ENCODE assay signal across 8 cellular contexts in the genomic region with DNA sequence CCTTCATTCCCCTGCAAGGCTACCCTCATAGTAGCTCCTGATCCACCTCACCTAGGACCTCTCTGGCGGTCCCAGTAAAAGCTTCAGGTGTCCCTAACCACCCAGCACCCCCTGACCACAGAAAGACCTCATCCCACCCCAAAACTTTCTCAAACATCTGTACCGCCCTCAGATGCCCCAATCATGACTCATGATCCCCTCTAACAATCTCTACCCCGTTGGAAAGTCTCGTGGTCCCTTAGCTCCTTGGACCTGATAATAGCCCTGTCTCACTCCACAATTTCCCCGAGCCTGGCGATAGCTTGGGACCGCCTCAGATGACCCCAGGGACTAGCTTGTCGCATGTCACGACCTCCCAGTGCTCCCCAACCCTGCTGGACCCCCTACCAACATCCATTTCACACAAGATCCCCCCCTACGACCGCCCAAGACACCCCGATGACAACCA. TPM values are rescaled to one million over a fixed set of nuclear protein-coding genes. Genes with fewer than 3 reads are reported as not detected.
DNase-seq lines count a peak whose midpoint lies in the region; ATAC-seq and TF ChIP-seq lines count a peak whose summit lies in the region.

No MANE protein-coding gene starts in this region.

- peak overlapping the region; percentile 100 for H3K4me3 ChIP-seq in AG10803 (ENCODE audit: low read length)
- peak overlapping the region; percentile 96 for H3K4me3 ChIP-seq in HUES48 (ENCODE audit: low read depth, low read length)
- H3K4me3 ChIP-seq in ascending aorta, result peak overlapping the region; percentile 98 to 99
- peak overlapping the region; percentile 80 to 95 for H3K4me3 ChIP-seq in left lung
- peak overlapping the region; percentile 75 for H3K4me3 ChIP-seq in thymus (ENCODE audit: low read length)

- H3K27me3 ChIP-seq in HUES48 (ENCODE audit: control insufficient read depth, insufficient read depth, low read length) (no peaks in the 10 kb centered on the region), ascending aorta (no peaks in the 10 kb centered on the region), left lung (no peaks in the 10 kb centered on the region), thymus (ENCODE audit: control insufficient read depth, insufficient read depth) (no peaks in the 10 kb centered on the region)

- H3K27ac ChIP-seq in HUES48 (ENCODE audit: low read depth, low read length) (peak overlapping the region; percentile 97), ascending aorta (peak overlapping the region; percentile 63 to 93), left lung (peak overlapping the region; percentile 85 to 92), thymus (ENCODE audit: low read depth) (peak overlapping the region; percentile 95)

- intact Hi-C loops in ascending aorta (cut with DNase I), result loop anchor here (1.0 to 10.0 kb wide), 6 partner anchors 99 to 842 kb away; a partner anchor contains a TSS
- intact Hi-C loops in left lung (cut with DNase I), result no loop called here

- WGBS in thymus, result 1% methylated on average over 12 of the region's 12 CpGs

- ATAC-seq in left lung (no peak), GM18505 (IDR thresholded peaks at IDR 0.05; ENCODE audit: unreplicated experiment) (no peak)

- DNase-seq in AG10803 (ENCODE audit: low read depth) (peak; percentile 60), ascending aorta (ENCODE audit: low spot score in 2 of 2) (no peak), left lung (peak in 1 of 2 donors; percentile 50), T-helper 9 cell (no peak), cerebellar cortex (ENCODE audit: low spot score) (no peak)

- H3K4me1 ChIP-seq in HUES48 (ENCODE audit: control insufficient read depth, insufficient read depth, low read length), result no peaks in the 10 kb centered on the region
- H3K4me1 ChIP-seq in ascending aorta, result peaks cover 5 to 25% of the 10 kb centered on the region in 2 donors
- peaks cover 15 to 36% of the 10 kb centered on the region in 2 donors for H3K4me1 ChIP-seq in left lung
- peaks cover 16% of the 10 kb centered on the region for H3K4me1 ChIP-seq in thymus (ENCODE audit: control insufficient read depth, insufficient read depth, low read length)

- H3K36me3 ChIP-seq in HUES48 (ENCODE audit: control insufficient read depth, insufficient read depth, low read length) (peaks cover 6% of the 10 kb centered on the region; the same call in 1 of the 2 replicates), ascending aorta (peaks cover 0 to 4% of the 10 kb centered on the region in 2 donors), left lung (peaks cover 0 to 12% of the 10 kb centered on the region in 2 donors), thymus (ENCODE audit: control insufficient read depth, insufficient read depth) (peaks cover 7% of the 10 kb centered on the region)

- TF ChIP-seq POLR2A in GM18505 (IDR thresholded peaks at IDR 0.05; ENCODE audit: borderline replicate concordance, extremely low read depth, insufficient read depth, insufficient read length), result no peak

- H3K9me3 ChIP-seq in HUES48 (ENCODE audit: control insufficient read depth, insufficient read depth, low read length) (no peaks in the 10 kb centered on the region), ascending aorta (no peaks in the 10 kb centered on the region), left lung (no peaks in the 10 kb centered on the region), thymus (ENCODE audit: control insufficient read depth) (no peaks in the 10 kb centered on the region)

- peak overlapping the region; percentile 96 for H3K9ac ChIP-seq in HUES48 (ENCODE audit: low read depth, low read length)

- TF ChIP-seq CTCF in AG10803 (conservative IDR thresholded peaks at IDR 0.05; ENCODE audit: low read length) (no peak), ascending aorta (IDR thresholded peaks at IDR 0.05) (no peak), left lung (IDR thresholded peaks at IDR 0.05) (no peak)

RNA-seq across cellular contexts. Expression of a gene that starts 0.5 kb away (rescaled TPM):
- total RNA-seq in ascending aorta (205 TPM), left lung (100 to 1,000 TPM; 163 to 190 TPM)
- polyA plus RNA-seq in thymus, result 292 TPM

RNA-seq across cellular contexts. Expression of a gene that starts 1.6 kb away (rescaled TPM):
- total RNA-seq in ascending aorta (15.2 TPM), left lung (1 to 10 TPM; 5.0 to 6.6 TPM)
- polyA plus RNA-seq in thymus, result 10.8 TPM

RNA-seq across cellular contexts. Expression of a gene that starts 11.0 kb away (rescaled TPM):
- total RNA-seq in ascending aorta, result 8.1 TPM
- 10 to 100 TPM in 1 of 2 donors, 1 to 10 TPM in 1; 8.8 to 40.9 TPM for total RNA-seq in left lung
- 70.4 TPM for polyA plus RNA-seq in thymus

RNA-seq across cellular contexts. Expression of a gene that starts 32.7 kb away (rescaled TPM):
- total RNA-seq in ascending aorta, result not detected
- not detected for total RNA-seq in left lung
- polyA plus RNA-seq in thymus, result not detected

RNA-seq across cellular contexts. Expression of a gene that starts 51.8 kb away (rescaled TPM):
- total RNA-seq in ascending aorta (not detected), left lung (10 to 100 TPM; 25.2 to 31.4 TPM)
- polyA plus RNA-seq in thymus, result 2.9 TPM
